ENCODE assay signal across 12 cellular contexts in genomic region chr9:114721491-114722362, GRCh38. TPM values are rescaled to one million over a fixed set of nuclear protein-coding genes. Genes with fewer than 3 reads are reported as not detected.
A peak's percentile ranks its signal among the peaks of the same experiment; 100 is the strongest.
DNase-seq lines count a peak whose midpoint lies in the region; ATAC-seq, FAIRE-seq and TF ChIP-seq lines count a peak whose summit lies in the region.
"Had no signal": no experiment of that assay in that cellular context is flagged by ENCODE, and none has a peak within 500 bp of the region (broad histone marks: within the 10 kb centered on the region; RNA-seq: fewer than 3 reads in every experiment).

No MANE protein-coding gene starts in this region.

- no peak overlapping the region for H3K4me3 ChIP-seq in BJ (ENCODE audit: low read depth, low read length)
- no peak overlapping the region for H3K4me3 ChIP-seq in HEK293 (ENCODE audit: low read depth, low read length)
- H3K4me3 ChIP-seq: skin epidermis had no signal

- H3K27me3 ChIP-seq in BJ (ENCODE audit: control insufficient read depth, insufficient read depth, low read length) (peaks cover 11% of the 10 kb centered on the region), foreskin keratinocyte (no peaks in the 10 kb centered on the region)

- no peaks in the 10 kb centered on the region for H3K9me3 ChIP-seq in HEK293 (ENCODE audit: control insufficient read depth, insufficient read depth, low read depth, low read length)

- FAIRE-seq in D721Med (lab: Jason Lieb, UNC), result no peak

- ATAC-seq in foreskin keratinocyte, result peak; percentile 87
- ATAC-seq in GM19395 (IDR thresholded peaks at IDR 0.05; ENCODE audit: unreplicated experiment), result no peak
- no peak for ATAC-seq in Right ventricle myocardium inferior
- ATAC-seq in HG03196 (IDR thresholded peaks at IDR 0.05; ENCODE audit: unreplicated experiment), result no peak

- TF ChIP-seq CTCF in BJ (IDR thresholded peaks at IDR 0.05; ENCODE audit: insufficient read depth, low read depth, low read length) (no peak), HEK293 (tag by site-specific recombination; IDR thresholded peaks at IDR 0.05) (no peak), foreskin keratinocyte (conservative IDR thresholded peaks at IDR 0.05) (peak; percentile 35), D721Med (IDR thresholded peaks at IDR 0.05; ENCODE audit: insufficient read depth, missing control alignments) (no peak)

- H3K27ac ChIP-seq in HEK293 (ENCODE audit: extremely low read depth, low read depth, low read length), result no peak overlapping the region
- peak overlapping the region; percentile 16 for H3K27ac ChIP-seq in foreskin keratinocyte

- DNase-seq in BJ (ENCODE audit: low read depth) (peak; percentile 88), SW480 (ENCODE audit: low spot score) (peak; percentile 49), foreskin keratinocyte (peak; percentile 76 to 86), D721Med (ENCODE audit: insufficient read length, low spot score) (no peak), Right ventricle myocardium inferior (ENCODE audit: missing footprints) (no peak)
- DNase-seq: foreskin melanocyte, NCI-H1105 had no signal

- intact Hi-C loops in Right ventricle myocardium inferior (cut with DNase I), result no loop called here

- no peaks in the 10 kb centered on the region for H3K36me3 ChIP-seq in BJ (ENCODE audit: control insufficient read depth, insufficient read depth, low read length)
- no peaks in the 10 kb centered on the region for H3K36me3 ChIP-seq in HEK293 (ENCODE audit: control insufficient read depth in 2 of 2, insufficient read depth in 1 of 2, low read length in 2 of 2)

- POLR2A ChIA-PET in BJ (lab: Charles Lee), result no interaction called here
- POLR2A ChIA-PET in HEK293 (lab: Yijun Ruan, JAX), result no interaction called here

- H3K4me1 ChIP-seq in HEK293 (ENCODE audit: control insufficient read depth, insufficient read depth, low read length), result 0 out of 2 replicates have a peak, but pooled peaks cover 2% of the 10 kb centered on the region
- peaks cover 16% of the 10 kb centered on the region for H3K4me1 ChIP-seq in foreskin keratinocyte

- CTCF ChIA-PET in BJ (lab: Yijun Ruan, JAX) (interaction anchor here (0.9 to 3.0 kb wide), 5 partner anchors 30 to 189 kb away, joined by 3 to 19 read pairs (median 4); partner anchors contain the start of gene TEX48), HEK293 (lab: Yijun Ruan, JAX) (interaction anchor here (0.7 to 4.1 kb wide), 5 partner anchors 14 to 354 kb away, joined by 3 to 22 read pairs (median 5); partner anchors contain the start of gene TEX48)

TF ChIP-seq in HEK293, 187 proteins besides CTCF, POLR2A, EP300 and RAD21:
- TF ChIP-seq ZNF747 (tag by site-specific recombination; IDR thresholded peaks at IDR 0.05) (no peak), ZBTB17 (tag by site-specific recombination; IDR thresholded peaks at IDR 0.05) (no peak), ZIC2 (tag by site-specific recombination; IDR thresholded peaks at IDR 0.05) (peak; percentile 93), HOXD13 (CRISPR knock-in tag; IDR thresholded peaks at IDR 0.05; ENCODE audit: borderline replicate concordance) (0 out of 2 replicates have a peak, but pooled peaks have one; percentile 30)

RNA-seq across cellular contexts. Expression of gene TEX48, which starts 39.7 kb away (rescaled TPM):
- polyA plus RNA-seq in BJ (2011; rRNA removed) (not detected in 2 replicates), foreskin keratinocyte (0.08 TPM in 1 of 2 replicates, not detected in the other)
- polyA minus RNA-seq in BJ (2011; rRNA and poly(A)+ RNA removed), result not detected in 2 replicates
- total RNA-seq in foreskin keratinocyte (not detected in 2 replicates), Right ventricle myocardium inferior (not detected)
- total RNA-seq: cardiac septum had no signal

Comparison
In these comparisons a context has a peak if more than half of its experiments do, and no peak if none do; other contexts are left out.
1. DNase-seq: peak in BJ (single experiment), SW480 (single experiment) and foreskin keratinocyte (2 of 2); none in D721Med (single experiment) and Right ventricle myocardium inferior (single experiment).